Comparison of ENCODE assay signal across 15 cellular contexts in genomic region chr5:75412111-75412990, GRCh38.
A peak's percentile ranks its signal among the peaks of the same experiment; 100 is the strongest.
DNase-seq lines count a peak whose midpoint lies in the region; ATAC-seq, FAIRE-seq and TF ChIP-seq lines count a peak whose summit lies in the region.
"Had no signal": no experiment of that assay in that cellular context is flagged by ENCODE, and none has a peak within 500 bp of the region (broad histone marks: within the 10 kb centered on the region; RNA-seq: fewer than 3 reads in every experiment).

No MANE protein-coding gene starts in this region.

- no peaks in the 10 kb centered on the region for H3K27me3 Mint-ChIP-seq in stimulated activated naive CD8-positive, alpha-beta T cell treated with anti-CD3 and anti-CD28 coated beads, Interleukin-15, Interleukin-2, amounts not matched to agents 100 ng/mL and 50 ng/mL, for 24 hours
- H3K27me3 Mint-ChIP-seq: activated CD4-positive, alpha-beta memory T cell treated with anti-CD3 and anti-CD28 coated beads, Interleukin-2, amount 10 ng/mL, durations not matched to agents 7 days and 5 days had no signal

- TF ChIP-seq CTCF in astrocyte of the spinal cord (IDR thresholded peaks at IDR 0.05; ENCODE audit: low read depth, low read length) (peak; percentile 10), GM13977 (IDR thresholded peaks at IDR 0.05; ENCODE audit: extremely low read depth, insufficient read depth, missing control alignments) (no peak)

- FAIRE-seq in islet of Langerhans (lab: Jason Lieb, UNC) = peak; percentile 49
- FAIRE-seq: bronchial epithelial cell, urothelium cell line had no signal

- in situ Hi-C loops in astrocyte of the spinal cord (cut with HindIII; ENCODE audit: low sequenced_read_pairs) (no loop called here), GM13977 (cut with MboI; ENCODE audit: low pct_unique_long_range_greater_than_20kb, low sequenced_read_pairs, unreplicated experiment) (no loop called here)

- H3K9me3 Mint-ChIP-seq in stimulated activated naive CD8-positive, alpha-beta T cell treated with anti-CD3 and anti-CD28 coated beads, Interleukin-15, Interleukin-2, amounts not matched to agents 100 ng/mL and 50 ng/mL, for 24 hours = no peaks in the 10 kb centered on the region
- H3K9me3 Mint-ChIP-seq: activated CD4-positive, alpha-beta memory T cell treated with anti-CD3 and anti-CD28 coated beads, Interleukin-2, amount 10 ng/mL, durations not matched to agents 7 days and 5 days had no signal

- no peak for DNase-seq in stimulated activated naive CD8-positive, alpha-beta T cell treated with anti-CD3 and anti-CD28 coated beads, Interleukin-15, Interleukin-2, amounts not matched to agents 100 U/mL and 50 U/mL, for 24 hours
- DNase-seq in astrocyte of the spinal cord (ENCODE audit: low read depth, low spot score) = peak; percentile 67
- no peak for DNase-seq in NCI-H1436 treated with DMSO at 0.1 percent for 48 hours (lab: John Stamatoyannopoulos, UW)
- no peak for DNase-seq in activated naive CD4-positive, alpha-beta T cell treated with Interleukin-2 at 50 U/mL for 16 hours
- DNase-seq in GM13977 (ENCODE audit: low spot score) = no peak
- DNase-seq: activated CD4-positive, alpha-beta memory T cell treated with anti-CD3 and anti-CD28 coated beads, Interleukin-2, amount 10 ng/mL, durations not matched to agents 7 days and 5 days; NCI-H2227 treated with DMSO at 0.1 percent for 48 hours; occipital lobe had no signal

- H3K4me3 ChIP-seq in astrocyte of the spinal cord (ENCODE audit: low read depth, low read length) = no peak overlapping the region
- H3K4me3 ChIP-seq: BLaER1 had no signal

- no peak overlapping the region for H3K4me3 Mint-ChIP-seq in stimulated activated naive CD8-positive, alpha-beta T cell treated with anti-CD3 and anti-CD28 coated beads, Interleukin-15, Interleukin-2, amounts not matched to agents 100 ng/mL and 50 ng/mL, for 24 hours
- H3K4me3 Mint-ChIP-seq: activated CD4-positive, alpha-beta memory T cell treated with anti-CD3 and anti-CD28 coated beads, Interleukin-2, amount 10 ng/mL, durations not matched to agents 7 days and 5 days had no signal

- H3K4me1 Mint-ChIP-seq in stimulated activated naive CD8-positive, alpha-beta T cell treated with anti-CD3 and anti-CD28 coated beads, Interleukin-15, Interleukin-2, amounts not matched to agents 100 ng/mL and 50 ng/mL, for 24 hours (ENCODE audit: low read depth) = peaks cover 3% of the 10 kb centered on the region

- ATAC-seq in stimulated activated naive CD8-positive, alpha-beta T cell treated with anti-CD3 and anti-CD28 coated beads, Interleukin-15, Interleukin-2, amounts not matched to agents 100 U/mL and 50 U/mL, for 24 hours = no peak
- no peak for ATAC-seq in GM21737 (IDR thresholded peaks at IDR 0.05; ENCODE audit: unreplicated experiment)
- ATAC-seq: SK-N-SH treated with all-trans-retinoic acid at 6 μM for 48 hours had no signal

- H3K27ac Mint-ChIP-seq in stimulated activated naive CD8-positive, alpha-beta T cell treated with anti-CD3 and anti-CD28 coated beads, Interleukin-15, Interleukin-2, amounts not matched to agents 100 ng/mL and 50 ng/mL, for 24 hours = peak overlapping the region; percentile 38
- H3K27ac Mint-ChIP-seq: activated CD4-positive, alpha-beta memory T cell treated with anti-CD3 and anti-CD28 coated beads, Interleukin-2, amount 10 ng/mL, durations not matched to agents 7 days and 5 days had no signal

- H3K36me3 Mint-ChIP-seq in stimulated activated naive CD8-positive, alpha-beta T cell treated with anti-CD3 and anti-CD28 coated beads, Interleukin-15, Interleukin-2, amounts not matched to agents 100 ng/mL and 50 ng/mL, for 24 hours (ENCODE audit: low read depth) = peaks cover 42% of the 10 kb centered on the region
